15 cellular contexts compared by ENCODE assay signal in the genomic region with DNA sequence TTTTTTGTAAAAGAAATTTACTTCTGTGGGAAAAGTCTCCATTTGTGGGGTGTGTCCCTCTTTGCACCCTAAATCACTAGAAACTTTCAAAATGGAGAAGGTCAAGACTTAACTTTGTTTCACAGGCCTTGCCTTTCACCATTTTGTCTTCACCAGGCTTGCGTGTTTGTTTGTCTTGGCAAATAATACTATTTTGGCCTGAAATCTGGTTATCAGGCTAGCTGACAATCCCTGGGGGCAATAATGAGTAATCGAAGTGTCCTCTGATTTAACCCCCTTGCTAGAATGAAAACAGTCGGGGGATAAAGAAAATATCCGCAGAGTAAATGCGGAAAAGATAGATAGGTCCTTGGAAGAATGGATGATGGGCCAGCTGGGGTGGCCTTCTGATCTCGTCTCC.
"Had no signal": no experiment of that assay in that cellular context is flagged by ENCODE, and none has a peak within 500 bp of the region (broad histone marks: within the 10 kb centered on the region; RNA-seq: fewer than 3 reads in every experiment).

No MANE protein-coding gene starts in this region.

- H3K9me3 ChIP-seq: ovary, thoracic aorta had no signal

- H3K4me3 ChIP-seq: ovary, thoracic aorta had no signal

- H3K27me3 ChIP-seq: ovary had no signal

- DNase-seq: activated CD4-positive, alpha-beta memory T cell treated with anti-CD3 and anti-CD28 coated beads for 36 hours; activated CD4-positive, alpha-beta T cell treated with anti-CD3 and anti-CD28 coated beads for 1 hour; activated gamma-delta T cell; activated naive CD8-positive, alpha-beta T cell treated with anti-CD3 and anti-CD28 coated beads for 36 hours; activated T-cell treated with anti-CD3 and anti-CD28 coated beads, Interleukin-2, amount 50 U/mL, for 48 hours; caudate nucleus; cortex of kidney; effector memory CD4-positive, alpha-beta T cell; foreskin melanocyte; ovary; stimulated activated CD4-positive, alpha-beta T cell treated with anti-CD3 and anti-CD28 coated beads, Interleukin-4, amount 100 ng/mL, for 4 hours; stimulated activated naive CD8-positive, alpha-beta T cell treated with anti-CD3 and anti-CD28 coated beads, Interleukin-15, amount 100 ng/mL, for 72 hours had no signal

- H3K27ac ChIP-seq: epithelial cell of prostate, ovary, thoracic aorta had no signal

- H3K27ac Mint-ChIP-seq: activated CD4-positive, alpha-beta memory T cell treated with anti-CD3 and anti-CD28 coated beads for 36 hours; activated naive CD8-positive, alpha-beta T cell treated with anti-CD3 and anti-CD28 coated beads for 36 hours; stimulated activated naive CD8-positive, alpha-beta T cell treated with anti-CD3 and anti-CD28 coated beads, Interleukin-15, amount 100 ng/mL, for 72 hours had no signal

- H3K4me1 Mint-ChIP-seq: neural crest cell; stimulated activated naive CD8-positive, alpha-beta T cell treated with anti-CD3 and anti-CD28 coated beads, Interleukin-15, amount 100 ng/mL, for 72 hours had no signal

- ATAC-seq: stimulated activated naive CD8-positive, alpha-beta T cell treated with anti-CD3 and anti-CD28 coated beads, Interleukin-15, amount 100 ng/mL, for 72 hours had no signal

- H3K36me3 Mint-ChIP-seq: activated CD4-positive, alpha-beta memory T cell treated with anti-CD3 and anti-CD28 coated beads for 36 hours had no signal

- H3K4me3 Mint-ChIP-seq: activated CD4-positive, alpha-beta memory T cell treated with anti-CD3 and anti-CD28 coated beads for 36 hours; activated naive CD8-positive, alpha-beta T cell treated with anti-CD3 and anti-CD28 coated beads for 36 hours; neural crest cell; stimulated activated naive CD8-positive, alpha-beta T cell treated with anti-CD3 and anti-CD28 coated beads, Interleukin-15, amount 100 ng/mL, for 72 hours had no signal

- H3K9me3 Mint-ChIP-seq: activated CD4-positive, alpha-beta memory T cell treated with anti-CD3 and anti-CD28 coated beads for 36 hours; activated naive CD8-positive, alpha-beta T cell treated with anti-CD3 and anti-CD28 coated beads for 36 hours; neural crest cell; stimulated activated naive CD8-positive, alpha-beta T cell treated with anti-CD3 and anti-CD28 coated beads, Interleukin-15, amount 100 ng/mL, for 72 hours had no signal

- H3K27me3 Mint-ChIP-seq: activated CD4-positive, alpha-beta memory T cell treated with anti-CD3 and anti-CD28 coated beads for 36 hours; activated naive CD8-positive, alpha-beta T cell treated with anti-CD3 and anti-CD28 coated beads for 36 hours; stimulated activated naive CD8-positive, alpha-beta T cell treated with anti-CD3 and anti-CD28 coated beads, Interleukin-15, amount 100 ng/mL, for 72 hours had no signal

- H3K36me3 ChIP-seq: ovary, thoracic aorta had no signal
